ENCODE assay signal across 15 cellular contexts in genomic region chr22:30752771-30753170, GRCh38. TPM values are rescaled to one million over a fixed set of nuclear protein-coding genes. Genes with fewer than 3 reads are reported as not detected.
DNase-seq lines count a peak whose midpoint lies in the region; ATAC-seq and TF ChIP-seq lines count a peak whose summit lies in the region.
"Had no signal": no experiment of that assay in that cellular context is flagged by ENCODE, and none has a peak within 500 bp of the region (broad histone marks: within the 10 kb centered on the region; RNA-seq: fewer than 3 reads in every experiment).

No MANE protein-coding gene starts in this region.

- peak overlapping the region; percentile 70; the same call in 1 of the 2 replicates for H3K27ac ChIP-seq in C4-2B
- H3K27ac ChIP-seq: A549, HL-60 had no signal

- H3K36me3 ChIP-seq in NT2/D1 (ENCODE audit: insufficient read depth, insufficient read length, low read length), result no peaks in the 10 kb centered on the region

- no peak overlapping the region for H3K4me3 Mint-ChIP-seq in neural crest cell
- H3K4me3 Mint-ChIP-seq: CD8-positive, alpha-beta memory T cell; HFFc6 had no signal

- no peak for ATAC-seq in GM19463 (IDR thresholded peaks at IDR 0.05; ENCODE audit: unreplicated experiment)
- ATAC-seq: A549 had no signal

- peaks cover 6% of the 10 kb centered on the region; the same call in 1 of the 2 replicates for H3K9me3 ChIP-seq in NT2/D1 (ENCODE audit: insufficient read depth, low read length)
- H3K9me3 ChIP-seq: A549, Caco-2 had no signal

- no peaks in the 10 kb centered on the region for H3K36me3 Mint-ChIP-seq in neural crest cell (ENCODE audit: low read depth)
- H3K36me3 Mint-ChIP-seq: CD8-positive, alpha-beta memory T cell had no signal

- H3K4me3 ChIP-seq in NT2/D1 (ENCODE audit: insufficient read length, low read depth), result no peak overlapping the region
- H3K4me3 ChIP-seq: A549 had no signal

- no peaks in the 10 kb centered on the region for H3K27me3 Mint-ChIP-seq in neural crest cell (ENCODE audit: low read depth)

- H3K9ac ChIP-seq in NT2/D1 (ENCODE audit: insufficient read length, low read depth), result no peak overlapping the region

- H3K4me1 Mint-ChIP-seq in neural crest cell, result no peaks in the 10 kb centered on the region
- H3K4me1 Mint-ChIP-seq: CD8-positive, alpha-beta memory T cell had no signal

- no peaks in the 10 kb centered on the region for H3K27me3 ChIP-seq in NT2/D1 (ENCODE audit: insufficient read depth, insufficient read length)

- no peaks in the 10 kb centered on the region for H3K9me3 Mint-ChIP-seq in neural crest cell
- H3K9me3 Mint-ChIP-seq: HFFc6 had no signal

- H3K27ac Mint-ChIP-seq in neural crest cell (ENCODE audit: unreplicated experiment), result peak overlapping the region; percentile 47
- H3K27ac Mint-ChIP-seq: CD8-positive, alpha-beta memory T cell; HFFc6 had no signal

- TF ChIP-seq CTCF in C4-2B (conservative IDR thresholded peaks at IDR 0.05), result no peak
- no peak for TF ChIP-seq CTCF in neural crest cell (conservative IDR thresholded peaks at IDR 0.05)

- H3K4me1 ChIP-seq in NT2/D1 (ENCODE audit: insufficient read depth, insufficient read length), result peaks cover 8% of the 10 kb centered on the region
- H3K4me1 ChIP-seq: A549, Caco-2 had no signal

- in situ Hi-C loops in KBM-7 (cut with MboI; ENCODE audit: low pct_unique_long_range_greater_than_20kb, low sequenced_read_pairs), result no loop called here

- DNase-seq in NT2/D1 (ENCODE audit: low read depth, low spot score) (peak; percentile 44), iPS-NIHi11 (ENCODE audit: low spot score) (peak; percentile 3), neural crest cell (ENCODE audit: low read depth, low spot score) (no peak), ureter (ENCODE audit: low spot score) (no peak), KBM-7 (no peak)
- DNase-seq: Caco-2; CD8-positive, alpha-beta memory T cell; DND-41; GF-D8; HCEC 1CT; HFFc6 had no signal

RNA-seq across cellular contexts. Expression of gene OSBP2, which starts 58.1 kb away (rescaled TPM):
- total RNA-seq in neural crest cell (2.8 TPM in 2 replicates), ureter (4.3 TPM)

Comparison
In these comparisons a context has a peak if more than half of its experiments do, and no peak if none do; other contexts are left out.
1. DNase-seq: peak in NT2/D1 (single experiment) and iPS-NIHi11 (single experiment); none in neural crest cell (single experiment), ureter (single experiment) and KBM-7 (single experiment).